Comparison of ENCODE assay signal across 8 cellular contexts in genomic region chr19:10654610-10655456, GRCh38. TPM values are rescaled to one million over a fixed set of nuclear protein-coding genes. Genes with fewer than 3 reads are reported as not detected.
DNase-seq lines count a peak whose midpoint lies in the region; ATAC-seq and TF ChIP-seq lines count a peak whose summit lies in the region.

No MANE protein-coding gene starts in this region.

- ATAC-seq in GM18868 (IDR thresholded peaks at IDR 0.05; ENCODE audit: unreplicated experiment) = peak; percentile 21
- ATAC-seq in heart right ventricle = peak in 5 of 8 donors; percentile 1 to 41 (median 4)

- peak overlapping the region; percentile 95 for H3K27ac Mint-ChIP-seq in activated naive CD8-positive, alpha-beta T cell

- H3K9me3 Mint-ChIP-seq in activated naive CD8-positive, alpha-beta T cell (ENCODE audit: low read depth) = no peaks in the 10 kb centered on the region

- H3K4me3 ChIP-seq in heart right ventricle = peak overlapping the region; percentile 67 to 100 (median 92)
- peak overlapping the region; percentile 99 to 100 for H3K4me3 ChIP-seq in prostate gland

- H3K4me3 Mint-ChIP-seq in activated naive CD8-positive, alpha-beta T cell = peak overlapping the region; percentile 98

- H3K27me3 ChIP-seq in heart right ventricle = no peaks in the 10 kb centered on the region
- no peaks in the 10 kb centered on the region for H3K27me3 ChIP-seq in prostate gland (replicated peaks; ENCODE audit: insufficient read depth)

- intact Hi-C loops in heart right ventricle (cut with DNase I) = loop anchor here in 3 of 10 donors (5.0 to 10.0 kb wide), 3 partner anchors 37 to 160 kb away; partner anchors contain the start of genes CDKN2D (in 2 of the 3) and KRI1 (in 2 of the 3)
- intact Hi-C loops in prostate gland (cut with DNase I) = loop anchor here (5.0 kb wide), 1 partner anchor 37 kb away; no protein-coding TSS in a partner anchor

- H3K9me3 ChIP-seq in heart right ventricle = no peaks in the 10 kb centered on the region
- H3K9me3 ChIP-seq in prostate gland = no peaks in the 10 kb centered on the region

- H3K27ac ChIP-seq in heart right ventricle (peak overlapping the region; percentile 82 to 99 (median 96)), prostate gland (peak overlapping the region; percentile 98 to 99)

- WGBS in heart right ventricle, 2 donors = 1 to 2% methylated on average over 54 to 73 of the region's 73 CpGs
- under 1% methylated on average over 58 of the region's 73 CpGs for WGBS in prostate gland

- TF ChIP-seq CTCF in heart right ventricle (IDR thresholded peaks at IDR 0.05) (no peak), prostate gland (IDR thresholded peaks at IDR 0.05) (no peak)

- TF ChIP-seq POLR2A in prostate gland (IDR thresholded peaks at IDR 0.05) = no peak

- H3K4me1 ChIP-seq in heart right ventricle (peaks cover 7 to 60% (median 45%) of the 10 kb centered on the region in 9 donors), prostate gland (replicated peaks) (peaks cover 7% of the 10 kb centered on the region)

- in situ Hi-C loops in ACHN (cut with HindIII; ENCODE audit: low pct_ligation_motif_present, low pct_unique_long_range_greater_than_20kb, low sequenced_read_pairs) = no loop called here

- H3K4me1 Mint-ChIP-seq in activated naive CD8-positive, alpha-beta T cell (ENCODE audit: low read depth) = peaks cover 45% of the 10 kb centered on the region

- DNase-seq in ACHN = peak; percentile 46
- peak; percentile 35 for DNase-seq in HK-2 (ENCODE audit: unreplicated experiment)
- DNase-seq in RPMI7951 (ENCODE audit: low read depth) = peak; percentile 41
- DNase-seq in heart right ventricle = peak; percentile 51 to 52
- peak; percentile 37 for DNase-seq in prostate gland (ENCODE audit: low spot score)
- DNase-seq in kidney glomerular epithelial cell (lab: John Stamatoyannopoulos, UW) = no peak

- no peaks in the 10 kb centered on the region for H3K27me3 Mint-ChIP-seq in activated naive CD8-positive, alpha-beta T cell

- H3K36me3 ChIP-seq in heart right ventricle (peaks cover 0 to 20% (median 0%) of the 10 kb centered on the region in 9 donors), prostate gland (no peaks in the 10 kb centered on the region)

- peaks cover 10% of the 10 kb centered on the region for H3K36me3 Mint-ChIP-seq in activated naive CD8-positive, alpha-beta T cell

RNA-seq across cellular contexts. Expression of gene ILF3, which starts 0.7 kb away (rescaled TPM):
- 102 and 107 TPM in 2 replicates for total RNA-seq in RPMI7951 (2014; rRNA removed; shearing (Covaris generic))
- total RNA-seq in heart right ventricle (100 to 1,000 TPM; 102 to 129 (median 112) TPM), prostate gland (100 to 1,000 TPM; 112 to 192 TPM)
- polyA plus RNA-seq in heart right ventricle = 10 to 100 TPM; 68.1 to 90.3 TPM

RNA-seq across cellular contexts. Expression of gene SLC44A2, which starts 29.5 kb away (rescaled TPM):
- 16.5 and 21.1 TPM in 2 replicates for total RNA-seq in RPMI7951 (2014; rRNA removed; shearing (Covaris generic))
- 100 to 1,000 TPM in 4 of 10 donors, 10 to 100 TPM in 6; 82.5 to 114 (median 96.7) TPM for total RNA-seq in heart right ventricle
- polyA plus RNA-seq in heart right ventricle = 10 to 100 TPM; 56.2 to 65.8 TPM
- 100 to 1,000 TPM in 1 of 2 donors, 10 to 100 TPM in 1; 91.1 to 402 TPM for total RNA-seq in prostate gland

RNA-seq across cellular contexts. Expression of gene QTRT1, which starts 46.4 kb away (rescaled TPM):
- 18.4 and 25.5 TPM in 2 replicates for total RNA-seq in RPMI7951 (2014; rRNA removed; shearing (Covaris generic))
- total RNA-seq in heart right ventricle (10 to 100 TPM; 24.3 to 33.1 (median 26.5) TPM), prostate gland (10 to 100 TPM; 45.0 to 49.0 TPM)
- polyA plus RNA-seq in heart right ventricle = 10 to 100 TPM; 43.6 to 92.3 TPM
